In the genomic region with DNA sequence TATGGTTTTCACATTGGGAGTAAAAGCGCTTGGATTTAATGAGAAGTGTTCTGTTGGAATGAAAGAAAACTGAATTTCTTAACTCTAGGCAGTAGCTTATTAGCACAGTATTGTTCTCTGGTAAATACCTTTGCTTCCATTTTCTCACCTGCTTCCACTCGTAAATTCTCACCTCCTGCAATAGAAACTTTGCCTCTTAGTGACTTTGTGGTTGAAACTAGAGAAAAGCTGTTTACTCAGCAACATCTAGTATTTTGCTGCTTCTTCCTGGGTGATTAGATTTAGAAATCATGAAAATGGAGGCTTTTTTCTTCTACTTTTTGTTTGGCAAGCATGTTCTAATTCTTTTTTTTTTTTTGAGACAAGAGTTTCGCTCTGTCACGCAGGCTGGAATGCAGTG, we compare ENCODE assay signal across 20 cellular contexts.
"Had no signal": no experiment of that assay in that cellular context is flagged by ENCODE, and none has a peak within 500 bp of the region (broad histone marks: within the 10 kb centered on the region; RNA-seq: fewer than 3 reads in every experiment).

No MANE protein-coding gene starts in this region.

- H3K4me3 ChIP-seq: coronary artery, dorsolateral prefrontal cortex, esophagus muscularis mucosa, gastroesophageal sphincter, heart left ventricle, hepatocyte, left lung, lower lobe of right lung, mucosa of descending colon had no signal

- H3K36me3 ChIP-seq: esophagus muscularis mucosa, gastroesophageal sphincter, heart left ventricle, left lung, lower lobe of right lung had no signal

- H3K27me3 ChIP-seq: dorsolateral prefrontal cortex, esophagus muscularis mucosa, foreskin keratinocyte, gastroesophageal sphincter, heart left ventricle, hepatocyte, left lung had no signal

- H2AFZ ChIP-seq: hepatocyte had no signal

- H3K4me2 ChIP-seq: hepatocyte had no signal

- ATAC-seq: foreskin keratinocyte; gastroesophageal sphincter; heart left ventricle; left cardiac atrium; left lung; left ventricle myocardium superior; lower lobe of right lung; mucosa of descending colon; naive thymus-derived CD8-positive, alpha-beta T cell had no signal

- H3K27ac ChIP-seq: coronary artery, dorsolateral prefrontal cortex, esophagus muscularis mucosa, foreskin keratinocyte, gastroesophageal sphincter, heart left ventricle, hepatocyte, left lung, lower lobe of right lung had no signal

- DNase-seq: dermis blood vessel endothelial cell; dorsolateral prefrontal cortex; effector CD4-positive, alpha-beta T cell; effector memory CD4-positive, alpha-beta T cell; foreskin keratinocyte; heart left ventricle; hypothalamus; immature natural killer cell; left cardiac atrium; left lung; left ventricle myocardium superior; lower lobe of right lung; mesenchymal stem cell; mucosa of descending colon; naive B cell; naive thymus-derived CD8-positive, alpha-beta T cell had no signal

- H3K4me1 ChIP-seq: esophagus muscularis mucosa, foreskin keratinocyte, gastroesophageal sphincter, heart left ventricle, left lung, lower lobe of right lung had no signal

- H3K79me2 ChIP-seq: hepatocyte had no signal
